ENCODE assay signal across 8 cellular contexts in genomic region chr17:72591500-72592241, GRCh38.
DNase-seq lines count a peak whose midpoint lies in the region; ATAC-seq and TF ChIP-seq lines count a peak whose summit lies in the region.

No MANE protein-coding gene starts in this region.

- H3K4me3 Mint-ChIP-seq in CD4-positive, CD25-positive, alpha-beta regulatory T cell = peak overlapping the region; percentile 79 to 83 (median 80)

- no peaks in the 10 kb centered on the region for H3K36me3 ChIP-seq in CD4-positive, CD25-positive, alpha-beta regulatory T cell (ENCODE audit: control insufficient read depth, insufficient read depth, low read length)
- H3K36me3 ChIP-seq in HUES6 (ENCODE audit: control insufficient read depth, insufficient read depth, low read length) (no peaks in the 10 kb centered on the region), ascending aorta (no peaks in the 10 kb centered on the region)

- peak in 1 of 3 donors; percentile 1 for DNase-seq in CD4-positive, CD25-positive, alpha-beta regulatory T cell
- DNase-seq in ascending aorta (ENCODE audit: low spot score in 2 of 2) = no peak
- DNase-seq in iris pigment epithelial cell (ENCODE audit: low read depth) = peak; percentile 33
- peak; percentile 13 for DNase-seq in stimulated activated naive CD8-positive, alpha-beta T cell treated with anti-CD3 and anti-CD28 coated beads, Interleukin-15, Interleukin-2, amounts not matched to agents 100 U/mL and 50 U/mL, for 24 hours
- no peak for DNase-seq in ureter (ENCODE audit: low spot score)
- DNase-seq in NCI-H1694 (lab: John Stamatoyannopoulos, UW) = no peak
- no peak for DNase-seq in GM10266 (ENCODE audit: extremely low spot score)

- H3K4me1 Mint-ChIP-seq in CD4-positive, CD25-positive, alpha-beta regulatory T cell = peaks cover 8 to 23% (median 9%) of the 10 kb centered on the region in 4 donors

- TF ChIP-seq CTCF in ascending aorta (IDR thresholded peaks at IDR 0.05) = no peak
- TF ChIP-seq CTCF in GM10266 (IDR thresholded peaks at IDR 0.05; ENCODE audit: control insufficient read depth, insufficient read depth, low read depth, missing control alignments) = no peak

- peaks cover 15% of the 10 kb centered on the region for H3K4me1 ChIP-seq in CD4-positive, CD25-positive, alpha-beta regulatory T cell (ENCODE audit: control insufficient read depth, insufficient read depth, low read length, poor library complexity, severe bottlenecking)
- H3K4me1 ChIP-seq in HUES6 (ENCODE audit: control insufficient read depth, insufficient read depth, low read length) (peaks cover 14% of the 10 kb centered on the region), ascending aorta (peaks cover 0 to 2% of the 10 kb centered on the region in 2 donors)

- H3K36me3 Mint-ChIP-seq in CD4-positive, CD25-positive, alpha-beta regulatory T cell = no peaks in the 10 kb centered on the region

- H3K9me3 Mint-ChIP-seq in CD4-positive, CD25-positive, alpha-beta regulatory T cell = peaks cover 0 to 2% (median 0%) of the 10 kb centered on the region in 7 donors

- H3K27me3 Mint-ChIP-seq in CD4-positive, CD25-positive, alpha-beta regulatory T cell = peaks cover 48% of the 10 kb centered on the region

- H3K27ac Mint-ChIP-seq in CD4-positive, CD25-positive, alpha-beta regulatory T cell = no peak overlapping the region

- peaks cover 13% of the 10 kb centered on the region for H3K27me3 ChIP-seq in CD4-positive, CD25-positive, alpha-beta regulatory T cell (ENCODE audit: control insufficient read depth, insufficient read depth, low read length)
- H3K27me3 ChIP-seq in HUES6 (ENCODE audit: control insufficient read depth, insufficient read depth, low read length) (peaks cover 40% of the 10 kb centered on the region), ascending aorta (no peaks in the 10 kb centered on the region)

- no peak for ATAC-seq in CD4-positive, CD25-positive, alpha-beta regulatory T cell (ENCODE audit: low read depth in 2 of 2)
- peak; percentile 19 for ATAC-seq in stimulated activated naive CD8-positive, alpha-beta T cell treated with anti-CD3 and anti-CD28 coated beads, Interleukin-15, Interleukin-2, amounts not matched to agents 100 U/mL and 50 U/mL, for 24 hours

- no peak overlapping the region for H3K27ac ChIP-seq in CD4-positive, CD25-positive, alpha-beta regulatory T cell (ENCODE audit: insufficient read depth, low read length, poor library complexity, severe bottlenecking)
- H3K27ac ChIP-seq in HUES6 (ENCODE audit: low read depth, low read length) = no peak overlapping the region
- no peak overlapping the region for H3K27ac ChIP-seq in ascending aorta

- no peaks in the 10 kb centered on the region for H3K9me3 ChIP-seq in CD4-positive, CD25-positive, alpha-beta regulatory T cell (ENCODE audit: control insufficient read depth in 2 of 2, low read length in 2 of 2)
- H3K9me3 ChIP-seq in HUES6 (ENCODE audit: control insufficient read depth, insufficient read depth, low read depth, low read length) (no peaks in the 10 kb centered on the region), ascending aorta (no peaks in the 10 kb centered on the region)

- H3K9ac ChIP-seq in HUES6 (ENCODE audit: low read length) = peak overlapping the region; percentile 9

- H3K4me3 ChIP-seq in CD4-positive, CD25-positive, alpha-beta regulatory T cell (ENCODE audit: low read depth, low read length) = peak overlapping the region; percentile 54
- H3K4me3 ChIP-seq in HUES6 (ENCODE audit: low read depth, low read length) = peak overlapping the region; percentile 64
- H3K4me3 ChIP-seq in ascending aorta = peak overlapping the region; percentile 60 to 69

- intact Hi-C loops in ascending aorta (cut with DNase I) = no loop called here

Comparison
In these comparisons a context has a peak if more than half of its experiments do, and no peak if none do; other contexts are left out.
1. DNase-seq: peak in iris pigment epithelial cell (single experiment) and stimulated activated naive CD8-positive, alpha-beta T cell treated with anti-CD3 and anti-CD28 coated beads, Interleukin-15, Interleukin-2, amounts not matched to agents 100 U/mL and 50 U/mL, for 24 hours (single experiment); none in ascending aorta (0 of 2), ureter (single experiment), NCI-H1694 (single experiment) and GM10266 (single experiment).
2. Peak in every context shown above with its lines, with median percentiles within 50 percentile points of each other: H3K4me3 ChIP-seq.